ENCODE assay signal across 8 cellular contexts in genomic region chr17:19533036-19533717, GRCh38. TPM values are rescaled to one million over a fixed set of nuclear protein-coding genes. Genes with fewer than 3 reads are reported as not detected.
DNase-seq lines count a peak whose midpoint lies in the region; ATAC-seq and TF ChIP-seq lines count a peak whose summit lies in the region.
"Had no signal": no experiment of that assay in that cellular context is flagged by ENCODE, and none has a peak within 500 bp of the region (broad histone marks: within the 10 kb centered on the region; RNA-seq: fewer than 3 reads in every experiment).

No MANE protein-coding gene starts in this region.

- TF ChIP-seq CTCF in HEK293 (tag by site-specific recombination; IDR thresholded peaks at IDR 0.05) (no peak), adrenal gland (IDR thresholded peaks at IDR 0.05) (no peak)

- ATAC-seq in left lobe of liver (peak; percentile 41), GM18907 (IDR thresholded peaks at IDR 0.05; ENCODE audit: unreplicated experiment) (no peak)
- ATAC-seq in stimulated activated effector memory CD8-positive, alpha-beta T cell treated with anti-CD3 and anti-CD28 coated beads, Interleukin-12 subunit alpha, Interleukin-12 subunit beta, amount 100 ng/mL, for 72 hours: no peak

- CTCF ChIA-PET in HEK293 (lab: Yijun Ruan, JAX): interaction anchor here (0.7 to 1.1 kb wide), 2 partner anchors 221 to 233 kb away, joined by 4 read pairs; no protein-coding TSS in a partner anchor

- peak overlapping the region; percentile 61 for H3K4me3 Mint-ChIP-seq in stimulated activated effector memory CD8-positive, alpha-beta T cell treated with anti-CD3 and anti-CD28 coated beads, Interleukin-12 subunit alpha, Interleukin-12 subunit beta, amount 100 ng/mL, for 72 hours

- H3K27ac ChIP-seq in HEK293 (ENCODE audit: extremely low read depth, low read depth, low read length) (no peak overlapping the region), adrenal gland (peak overlapping the region in 3 of 5 donors; percentile 89 to 92 (median 90))

- no peaks in the 10 kb centered on the region for H3K9me3 Mint-ChIP-seq in stimulated activated effector memory CD8-positive, alpha-beta T cell treated with anti-CD3 and anti-CD28 coated beads, Interleukin-12 subunit alpha, Interleukin-12 subunit beta, amount 100 ng/mL, for 72 hours
- H3K9me3 Mint-ChIP-seq: activated T-helper 2 cell treated with anti-CD3 and anti-CD28 coated beads, Interferon-gamma antibody, Interleukin-2, Interleukin-4, amounts not matched to agents 10 μg/mL and 5 μg/mL and 100 μg/mL, durations not matched to agents 14 hours and 24 hours and 36 hours had no signal

- peak in 1 of 7 donors; percentile 18 for DNase-seq in adrenal gland
- DNase-seq in left lobe of liver (ENCODE audit: low spot score): peak; percentile 69
- DNase-seq in stimulated activated effector memory CD8-positive, alpha-beta T cell treated with anti-CD3 and anti-CD28 coated beads, Interleukin-12 subunit alpha, Interleukin-12 subunit beta, amount 100 ng/mL, for 72 hours (ENCODE audit: low spot score in 2 of 2): no peak
- DNase-seq in putamen (ENCODE audit: low spot score): no peak
- no peak for DNase-seq in HUDEP-2 (lab: John Stamatoyannopoulos, UW; ENCODE audit: unreplicated experiment in 76 of 76)

- no peak for TF ChIP-seq POLR2A in adrenal gland (IDR thresholded peaks at IDR 0.05)

- H3K36me3 ChIP-seq in HEK293 (ENCODE audit: control insufficient read depth in 2 of 2, insufficient read depth in 1 of 2, low read length in 2 of 2) (no peaks in the 10 kb centered on the region), adrenal gland (replicated peaks in 1 of 2) (no peaks in the 10 kb centered on the region)

- H3K9me3 ChIP-seq in HEK293 (ENCODE audit: control insufficient read depth, insufficient read depth, low read depth, low read length): no peaks in the 10 kb centered on the region
- no peaks in the 10 kb centered on the region for H3K9me3 ChIP-seq in adrenal gland (replicated peaks in 1 of 3)

- no peaks in the 10 kb centered on the region for H3K36me3 Mint-ChIP-seq in stimulated activated effector memory CD8-positive, alpha-beta T cell treated with anti-CD3 and anti-CD28 coated beads, Interleukin-12 subunit alpha, Interleukin-12 subunit beta, amount 100 ng/mL, for 72 hours

- peaks cover 14% of the 10 kb centered on the region for H3K4me1 Mint-ChIP-seq in stimulated activated effector memory CD8-positive, alpha-beta T cell treated with anti-CD3 and anti-CD28 coated beads, Interleukin-12 subunit alpha, Interleukin-12 subunit beta, amount 100 ng/mL, for 72 hours

- H3K27me3 ChIP-seq in adrenal gland: no peaks in the 10 kb centered on the region

- H3K4me3 ChIP-seq in HEK293 (ENCODE audit: low read depth, low read length) (peak overlapping the region; percentile 63), adrenal gland (peak overlapping the region in 2 of 4 donors; percentile 89 to 91)

- POLR2A ChIA-PET in HEK293 (lab: Yijun Ruan, JAX): interaction anchor here (1.1 to 2.0 kb wide), 2 partner anchors 115 to 155 kb away, joined by 4 to 22 read pairs; partner anchors contain the start of genes ALDH3A2 and MAPK7

- intact Hi-C loops in adrenal gland (cut with DNase I): no loop called here

- 0 out of 2 replicates have a peak, but pooled peaks cover 2% of the 10 kb centered on the region for H3K4me1 ChIP-seq in HEK293 (ENCODE audit: control insufficient read depth, insufficient read depth, low read length)
- peaks cover 9 to 32% of the 10 kb centered on the region in 2 donors for H3K4me1 ChIP-seq in adrenal gland (replicated peaks in 1 of 2)

- no peak overlapping the region for H3K27ac Mint-ChIP-seq in stimulated activated effector memory CD8-positive, alpha-beta T cell treated with anti-CD3 and anti-CD28 coated beads, Interleukin-12 subunit alpha, Interleukin-12 subunit beta, amount 100 ng/mL, for 72 hours
- H3K27ac Mint-ChIP-seq: activated T-helper 2 cell treated with anti-CD3 and anti-CD28 coated beads, Interferon-gamma antibody, Interleukin-2, Interleukin-4, amounts not matched to agents 10 μg/mL and 5 μg/mL and 100 μg/mL, durations not matched to agents 14 hours and 24 hours and 36 hours had no signal

- WGBS in adrenal gland, 4 donors: 19 to 52% (median 32%) methylated on average over 17 to 30 of the region's 30 CpGs

TF ChIP-seq in HEK293, 187 proteins besides CTCF, POLR2A, EP300 and RAD21:
- TF ChIP-seq ZEB2 (tag by site-specific recombination; IDR thresholded peaks at IDR 0.05): no peak
- TF ChIP-seq ZNF335 (tag by site-specific recombination; conservative IDR thresholded peaks at IDR 0.05): peak; percentile 67

RNA-seq across cellular contexts. Expression of gene SLC47A1, which starts 0.5 kb away (rescaled TPM):
- total RNA-seq in adrenal gland: 100 to 1,000 TPM; 126 to 630 (median 218) TPM
- 100 to 1,000 TPM; 104 to 460 (median 150) TPM for polyA plus RNA-seq in adrenal gland
- total RNA-seq in left lobe of liver: 101 TPM
